30 cellular contexts compared by ENCODE assay signal in genomic region chr16:80816372-80816771, GRCh38.
"Had no signal": no experiment of that assay in that cellular context is flagged by ENCODE, and none has a peak within 500 bp of the region (broad histone marks: within the 10 kb centered on the region; RNA-seq: fewer than 3 reads in every experiment).

No MANE protein-coding gene starts in this region.

- ATAC-seq: activated T-helper 17 cell treated with anti-CD3 and anti-CD28 coated beads, Interleukin-2, amount 50 U/mL, for 72 hours; Panc1; Right ventricle myocardium inferior; T-cell had no signal

- FAIRE-seq: TTC549 had no signal

- H3K4me3 ChIP-seq: SK-N-MC had no signal

- DNase-seq: activated B cell treated with CpG ODN at 0.5 μM for 24 hours; activated CD4-positive, alpha-beta memory T cell treated with anti-CD3 and anti-CD28 coated beads, Interleukin-2, amount 10 ng/mL, durations not matched to agents 7 days and 5 days; activated CD4-positive, alpha-beta T cell treated with anti-CD3 and anti-CD28 coated beads for 1 hour; activated CD4-positive, alpha-beta T cell treated with anti-CD3 and anti-CD28 coated beads, Interleukin-2, amount 10 ng/mL, durations not matched to agents 7 days and 5 days; activated gamma-delta T cell; activated naive CD4-positive, alpha-beta T cell treated with anti-CD3 and anti-CD28 coated beads for 36 hours; activated T-cell treated with anti-CD3 and anti-CD28 coated beads for 4 hours; activated T-cell treated with anti-CD3 and anti-CD28 coated beads, Interleukin-2, amount 50 U/mL, for 48 hours; cerebellar nuclear complex; Karpas-422; NCI-H1092 treated with DMSO at 0.1 percent for 48 hours; NCI-H1417 treated with DMSO at 0.1 percent for 48 hours; NCI-H1694; NCI-H2029; NCI-H2107; NCI-H345; NCI-H510A; NCI-H526 treated with DMSO at 0.1 percent for 48 hours; NCI-H82; NK-92 treated with Interleukin-12 subunit alpha and Interleukin-12 subunit beta, amount 100 ng/mL, for 24 hours; OCI-M1; RPMI8226; T-cell; T-helper 2 cell; T1000 had no signal

- H3K27ac ChIP-seq: SK-N-MC had no signal
